ENCODE assay signal across 9 cellular contexts in the genomic region with DNA sequence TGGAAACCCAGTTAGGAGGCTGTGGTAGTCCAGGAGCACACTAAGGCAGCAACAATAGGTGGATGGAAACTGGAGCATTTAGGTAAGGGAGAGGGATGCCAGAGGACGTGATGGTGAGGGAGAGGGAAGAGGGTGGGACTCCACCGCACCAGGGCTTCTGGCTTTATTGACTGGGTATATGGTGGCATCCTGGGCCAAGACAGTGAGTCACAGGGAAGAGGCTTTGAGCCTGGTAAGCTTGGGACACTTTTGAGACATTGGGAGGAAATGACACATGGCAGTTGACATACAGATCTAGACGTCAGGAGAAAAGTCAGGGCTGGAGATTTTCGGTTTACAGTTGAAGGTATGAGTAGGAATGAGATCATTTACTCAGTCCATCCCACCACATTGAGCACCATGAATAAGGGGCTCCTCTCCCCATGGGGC. TPM values are rescaled to one million over a fixed set of nuclear protein-coding genes. Genes with fewer than 3 reads are reported as not detected.
DNase-seq lines count a peak whose midpoint lies in the region; ATAC-seq and TF ChIP-seq lines count a peak whose summit lies in the region.
"Had no signal": no experiment of that assay in that cellular context is flagged by ENCODE, and none has a peak within 500 bp of the region (broad histone marks: within the 10 kb centered on the region; RNA-seq: fewer than 3 reads in every experiment).

No MANE protein-coding gene starts in this region.

- H3K9me3 ChIP-seq in gastroesophageal sphincter: no peaks in the 10 kb centered on the region

- H3K27me3 ChIP-seq in gastroesophageal sphincter: no peaks in the 10 kb centered on the region

- 39% methylated on average over 4 of the region's 4 CpGs; no CpG with 5 or more reads in 1 of the 2 donors for WGBS in gastroesophageal sphincter (ENCODE audit: low coverage in 1 of 2), 2 donors

- TF ChIP-seq EP300 in gastroesophageal sphincter (IDR thresholded peaks at IDR 0.05): no peak

- TF ChIP-seq POLR2A in gastroesophageal sphincter (IDR thresholded peaks at IDR 0.05): no peak

- ATAC-seq in gastroesophageal sphincter: peak; percentile 19
- ATAC-seq in HG02678 (IDR thresholded peaks at IDR 0.05; ENCODE audit: unreplicated experiment): no peak

- no peak overlapping the region for H3K4me3 ChIP-seq in gastroesophageal sphincter

- H3K36me3 ChIP-seq in gastroesophageal sphincter: peaks cover 0 to 9% of the 10 kb centered on the region in 2 donors

- H3K27ac ChIP-seq in gastroesophageal sphincter (no peak overlapping the region), caudate nucleus (ENCODE audit: low read depth, low read length) (no peak overlapping the region)

- no peak for TF ChIP-seq CTCF in gastroesophageal sphincter (IDR thresholded peaks at IDR 0.05)

- DNase-seq in stimulated activated CD4-positive, alpha-beta T cell treated with anti-CD3 and anti-CD28 coated beads, Interleukin-15, amount 100 ng/mL, for 24 hours: peak; percentile 52
- DNase-seq in stimulated activated CD4-positive, alpha-beta T cell treated with anti-CD3 and anti-CD28 coated beads, Interleukin-4, amount 100 ng/mL, for 1 hour: no peak
- peak; percentile 37 to 55 for DNase-seq in activated CD4-positive, alpha-beta T cell treated with anti-CD3 and anti-CD28 coated beads, Interleukin-2, amount 50 U/mL, for 48 hours
- DNase-seq in iPS-NIHi7 (ENCODE audit: extremely low spot score) (no peak), occipital lobe (lab: John Stamatoyannopoulos, UW) (no peak), caudate nucleus (lab: John Stamatoyannopoulos, UW) (no peak)
- DNase-seq: DND-41 had no signal

- peaks cover 0 to 51% (median 13%) of the 10 kb centered on the region in 3 donors for H3K4me1 ChIP-seq in gastroesophageal sphincter

RNA-seq across cellular contexts. Expression of a gene that starts 14.9 kb away (rescaled TPM):
- 10 to 100 TPM; 18.7 to 26.1 (median 23.2) TPM for total RNA-seq in gastroesophageal sphincter
- total RNA-seq in occipital lobe: 4.7 TPM

Comparison
In these comparisons a context has a peak if more than half of its experiments do, and no peak if none do; other contexts are left out.
1. DNase-seq: peak in stimulated activated CD4-positive, alpha-beta T cell treated with anti-CD3 and anti-CD28 coated beads, Interleukin-15, amount 100 ng/mL, for 24 hours (single experiment) and activated CD4-positive, alpha-beta T cell treated with anti-CD3 and anti-CD28 coated beads, Interleukin-2, amount 50 U/mL, for 48 hours (2 of 2); none in stimulated activated CD4-positive, alpha-beta T cell treated with anti-CD3 and anti-CD28 coated beads, Interleukin-4, amount 100 ng/mL, for 1 hour (single experiment), iPS-NIHi7 (single experiment), occipital lobe (single experiment) and caudate nucleus (0 of 61).